In genomic region chr5:112264151-112264550, GRCh38 we compare ENCODE assay signal across 22 cellular contexts.
"Had no signal": no experiment of that assay in that cellular context is flagged by ENCODE, and none has a peak within 500 bp of the region (broad histone marks: within the 10 kb centered on the region; RNA-seq: fewer than 3 reads in every experiment).

No MANE protein-coding gene starts in this region.

- DNase-seq: colonic mucosa; cortex of kidney; dermis blood vessel endothelial cell; dorsolateral prefrontal cortex; effector CD4-positive, alpha-beta T cell; effector CD8-positive, alpha-beta T cell; effector memory CD4-positive, alpha-beta T cell; effector memory CD8-positive, alpha-beta T cell; endodermal cell; erythroblast; esophagus squamous epithelium; foreskin fibroblast; foreskin keratinocyte; foreskin melanocyte; gastrocnemius medialis; glutamatergic neuron; head of caudate nucleus had no signal

- ATAC-seq: effector memory CD8-positive, alpha-beta T cell; esophagus mucosa; foreskin keratinocyte; gastrocnemius medialis; gastroesophageal sphincter had no signal

- H3K36me3 ChIP-seq: colonic mucosa, gastrocnemius medialis had no signal

- H3K9me3 ChIP-seq: colonic mucosa, esophagus muscularis mucosa, esophagus squamous epithelium, gastrocnemius medialis, gastroesophageal sphincter had no signal

- H3K4me3 ChIP-seq: colonic mucosa, coronary artery, dorsolateral prefrontal cortex, esophagus muscularis mucosa, esophagus squamous epithelium, gastrocnemius medialis, gastroesophageal sphincter had no signal

- H3K4me1 ChIP-seq: colonic mucosa, esophagus muscularis mucosa, foreskin keratinocyte, gastrocnemius medialis, gastroesophageal sphincter had no signal

- H3K27ac ChIP-seq: colonic mucosa, coronary artery, dorsolateral prefrontal cortex, epithelial cell of prostate, esophagus muscularis mucosa, esophagus squamous epithelium, foreskin keratinocyte, gastrocnemius medialis, gastroesophageal sphincter had no signal

- H3K27me3 ChIP-seq: colonic mucosa, dorsolateral prefrontal cortex, esophagus muscularis mucosa, esophagus squamous epithelium, foreskin keratinocyte, gastrocnemius medialis, gastroesophageal sphincter had no signal
